In the genomic region with DNA sequence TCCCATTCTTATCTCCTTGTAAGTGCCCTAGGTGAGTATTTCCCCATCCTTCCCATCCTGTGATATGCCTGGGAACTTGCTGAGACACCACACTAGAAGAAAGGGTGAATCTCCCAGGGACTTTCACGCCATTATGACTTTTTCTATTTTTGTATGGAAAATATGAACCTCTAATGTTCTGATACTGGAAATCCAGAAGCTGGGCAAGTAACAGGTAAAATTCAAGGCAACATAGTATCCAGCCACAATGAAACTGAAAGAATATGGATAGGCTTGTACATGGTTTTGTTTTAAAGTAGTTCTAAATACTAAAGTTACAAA, we compare ENCODE assay signal across 18 cellular contexts.
A peak's percentile ranks its signal among the peaks of the same experiment; 100 is the strongest.
DNase-seq lines count a peak whose midpoint lies in the region; ATAC-seq and TF ChIP-seq lines count a peak whose summit lies in the region.
"Had no signal": no experiment of that assay in that cellular context is flagged by ENCODE, and none has a peak within 500 bp of the region (broad histone marks: within the 10 kb centered on the region; RNA-seq: fewer than 3 reads in every experiment).

No MANE protein-coding gene starts in this region.

- intact Hi-C loops in IMR-90 (cut with micrococcal nuclease): no loop called here

- H3K4me1 ChIP-seq in SK-N-SH (ENCODE audit: control insufficient read depth in 1 of 2, insufficient read depth in 2 of 2, low read depth in 1 of 2, low read length in 1 of 2) (peaks cover 0 to 11% of the 10 kb centered on the region in 2 experiments; a peak in 2 of 4 replicates), IMR-90 (ENCODE audit: control insufficient read depth, insufficient read depth, low read length) (peaks cover 16% of the 10 kb centered on the region), smooth muscle cell (ENCODE audit: low read depth) (peaks cover 9% of the 10 kb centered on the region), neuronal stem cell (ENCODE audit: control insufficient read depth in 2 of 2, insufficient read depth in 1 of 2, low read depth in 1 of 2, low read length in 2 of 2) (peaks cover 0 to 2% of the 10 kb centered on the region in 2 donors)

- no peak for TF ChIP-seq CTCF in SK-N-SH (IDR thresholded peaks at IDR 0.05)
- TF ChIP-seq CTCF in IMR-90 (conservative IDR thresholded peaks at IDR 0.05; ENCODE audit: low read depth, low read length): no peak
- no peak for TF ChIP-seq CTCF in brain microvascular endothelial cell (IDR thresholded peaks at IDR 0.05; ENCODE audit: low read depth, low read length, missing control alignments)
- no peak for TF ChIP-seq CTCF in smooth muscle cell (IDR thresholded peaks at IDR 0.05; ENCODE audit: borderline replicate concordance, insufficient read depth, poor library complexity, severe bottlenecking)

- H3K4ac ChIP-seq in IMR-90 (ENCODE audit: low read depth, low read length): 0 out of 2 replicates have a peak overlapping the region, but pooled peaks have one; percentile 5
- H3K4ac ChIP-seq in neuronal stem cell (ENCODE audit: low read length): no peak overlapping the region

- no peak overlapping the region for H2AK9ac ChIP-seq in IMR-90 (replicated peaks; ENCODE audit: low read depth, low read length, poor library complexity)

- TF ChIP-seq EP300 in SK-N-SH (IDR thresholded peaks at IDR 0.05; ENCODE audit: borderline replicate concordance in 1 of 2, low read depth in 1 of 2, low read length in 1 of 2): no peak

- no peak overlapping the region for H3K27ac ChIP-seq in SK-N-SH (ENCODE audit: low read depth in 2 of 2, low read length in 1 of 2)
- H3K27ac ChIP-seq in IMR-90 (ENCODE audit: insufficient read depth, low read length): no peak overlapping the region
- H3K27ac ChIP-seq in brain microvascular endothelial cell: peak overlapping the region; percentile 63
- H3K27ac ChIP-seq in smooth muscle cell (ENCODE audit: low read depth): peak overlapping the region; percentile 89
- no peak overlapping the region for H3K27ac ChIP-seq in neuronal stem cell (replicated peaks; ENCODE audit: low read length)
- H3K27ac ChIP-seq: C4-2B had no signal

- 0 out of 3 replicates have a peak overlapping the region, but pooled peaks have one; percentile 4 for H2BK15ac ChIP-seq in IMR-90 (ENCODE audit: low read depth, low read length)
- no peak overlapping the region for H2BK15ac ChIP-seq in neuronal stem cell (ENCODE audit: low read length)

- TF ChIP-seq POLR2A in IMR-90 (IDR thresholded peaks at IDR 0.05; ENCODE audit: low read depth, low read length): no peak

- H3K9me3 ChIP-seq in SK-N-SH: no peaks in the 10 kb centered on the region
- no peaks in the 10 kb centered on the region for H3K9me3 ChIP-seq in IMR-90 (ENCODE audit: control insufficient read depth, insufficient read depth, low read length)
- no peaks in the 10 kb centered on the region for H3K9me3 ChIP-seq in smooth muscle cell (replicated peaks; ENCODE audit: low read depth)
- H3K9me3 ChIP-seq in neuronal stem cell (replicated peaks in 1 of 2; ENCODE audit: control insufficient read depth in 2 of 2, insufficient read depth in 1 of 2, low read depth in 1 of 2, low read length in 2 of 2): no peaks in the 10 kb centered on the region
- H3K9me3 ChIP-seq: Peyer's patch had no signal

- H2BK120ac ChIP-seq in IMR-90 (ENCODE audit: low read depth, low read length) (no peak overlapping the region; the same call in 1 of the 2 replicates), neuronal stem cell (ENCODE audit: low read depth, low read length) (no peak overlapping the region)

- TF ChIP-seq RAD21 in SK-N-SH (IDR thresholded peaks at IDR 0.05; ENCODE audit: low read length) (no peak), IMR-90 (IDR thresholded peaks at IDR 0.05; ENCODE audit: low read length) (no peak)

- no peak overlapping the region for H3K4me2 ChIP-seq in SK-N-SH
- no peak overlapping the region for H3K4me2 ChIP-seq in IMR-90 (ENCODE audit: low read depth, low read length)
- peak overlapping the region; percentile 30 for H3K4me2 ChIP-seq in smooth muscle cell
- H3K4me2 ChIP-seq in neuronal stem cell (ENCODE audit: insufficient read depth, low read length, poor library complexity, severe bottlenecking): no peak overlapping the region

- dilution Hi-C loops in IMR-90 (cut with HindIII; ENCODE audit: low sequenced_read_pairs, unreplicated experiment): no loop called here

- BruUV-seq in IMR-90 (replicated peaks; lab: Mats Ljungman, UMichigan): no TSS peak

- H3K4me3 ChIP-seq in SK-N-SH (ENCODE audit: low read depth in 2 of 2, low read length in 1 of 2): no peak overlapping the region
- no peak overlapping the region for H3K4me3 ChIP-seq in IMR-90 (ENCODE audit: insufficient read depth, low read depth, low read length)
- no peak overlapping the region for H3K4me3 ChIP-seq in brain microvascular endothelial cell (ENCODE audit: low read depth, low read length)
- H3K4me3 ChIP-seq in smooth muscle cell: no peak overlapping the region
- no peak overlapping the region for H3K4me3 ChIP-seq in neuronal stem cell (ENCODE audit: low read length in 2 of 2)
- H3K4me3 ChIP-seq: Peyer's patch had no signal

- H3K9me2 ChIP-seq in SK-N-SH: no peaks in the 10 kb centered on the region

- no peak overlapping the region for H2AK5ac ChIP-seq in IMR-90 (ENCODE audit: low read depth, low read length)
- H2AK5ac ChIP-seq in neuronal stem cell (ENCODE audit: low read depth, low read length): no peak overlapping the region

- H3K79me2 ChIP-seq in SK-N-SH (ENCODE audit: insufficient read depth): no peaks in the 10 kb centered on the region
- H3K79me2 ChIP-seq in smooth muscle cell (ENCODE audit: low read depth): no peaks in the 10 kb centered on the region

- 0 out of 2 replicates have a peak overlapping the region, but pooled peaks have one; percentile 7 for H3K14ac ChIP-seq in IMR-90 (replicated peaks; ENCODE audit: low read depth, low read length)
- H3K14ac ChIP-seq in neuronal stem cell (ENCODE audit: low read length): no peak overlapping the region

- H2AFZ ChIP-seq in SK-N-SH (ENCODE audit: low read depth): no peak overlapping the region
- H2AFZ ChIP-seq in IMR-90 (replicated peaks; ENCODE audit: low read length, poor library complexity): no peak overlapping the region
- no peak overlapping the region for H2AFZ ChIP-seq in smooth muscle cell (ENCODE audit: low read depth)
- H2AFZ ChIP-seq in neuronal stem cell (ENCODE audit: low read length): no peak overlapping the region

- no peak overlapping the region for H3K18ac ChIP-seq in IMR-90 (ENCODE audit: low read depth, low read length)
- H3K18ac ChIP-seq in neuronal stem cell (ENCODE audit: low read length): no peak overlapping the region

- no peak overlapping the region for H4K5ac ChIP-seq in IMR-90 (ENCODE audit: low read depth, low read length)

- no peak overlapping the region for H4K8ac ChIP-seq in IMR-90 (ENCODE audit: low read depth in 2 of 2, low read length in 2 of 2)
- H4K8ac ChIP-seq in neuronal stem cell (ENCODE audit: low read depth, low read length): no peak overlapping the region

- CTCF ChIA-PET in SK-N-SH (lab: Yijun Ruan, JAX) (no interaction called here), IMR-90 (lab: Yijun Ruan, JAX) (no interaction called here)

- H3K27me3 ChIP-seq in SK-N-SH (ENCODE audit: insufficient read depth) (no peaks in the 10 kb centered on the region), IMR-90 (ENCODE audit: control insufficient read depth, insufficient read depth, low read length) (no peaks in the 10 kb centered on the region), brain microvascular endothelial cell (replicated peaks) (no peaks in the 10 kb centered on the region), smooth muscle cell (ENCODE audit: low read depth) (no peaks in the 10 kb centered on the region), neuronal stem cell (ENCODE audit: control insufficient read depth in 3 of 3, insufficient read depth in 3 of 3, low read depth in 1 of 3, low read length in 3 of 3) (no peaks in the 10 kb centered on the region)
- H3K27me3 ChIP-seq: Peyer's patch had no signal

- H3K23ac ChIP-seq in IMR-90 (ENCODE audit: low read depth, low read length) (no peak overlapping the region), neuronal stem cell (ENCODE audit: low read depth, low read length, poor library complexity) (no peak overlapping the region)

- H2BK5ac ChIP-seq in IMR-90 (ENCODE audit: low read depth, low read length, poor library complexity, severe bottlenecking) (no peak overlapping the region), neuronal stem cell (ENCODE audit: low read length) (no peak overlapping the region)

- in situ Hi-C loops in IMR-90 (cut with MboI; ENCODE audit: low sequenced_read_pairs): no loop called here
- in situ Hi-C loops in brain microvascular endothelial cell (cut with HindIII; ENCODE audit: low pct_ligation_motif_present, low sequenced_read_pairs): no loop called here

- H3K9ac ChIP-seq in SK-N-SH (no peak overlapping the region), IMR-90 (ENCODE audit: low read depth, low read length) (no peak overlapping the region), smooth muscle cell (ENCODE audit: low read depth) (no peak overlapping the region), neuronal stem cell (ENCODE audit: low read depth, low read length, poor library complexity) (no peak overlapping the region)

- DNase-seq in SK-N-SH (no peak), IMR-90 (no peak), brain microvascular endothelial cell (no peak), smooth muscle cell (lab: John Stamatoyannopoulos, UW; ENCODE audit: unreplicated experiment) (no peak), neuronal stem cell (ENCODE audit: low spot score) (no peak), NCI-H1092 (lab: John Stamatoyannopoulos, UW) (no peak)
- no peak for DNase-seq in activated CD4-positive, CD25-positive, alpha-beta regulatory T cell treated with anti-CD3 and anti-CD28 coated beads, Interleukin-2, amount 50 U/mL, for 72 hours
- DNase-seq: 8988T, COR-L47, DMS79, GDM1, KG1, NCI-H1105, NCI-H187, SHP77 treated with DMSO at 0.1 percent for 48 hours had no signal

- H4K20me1 ChIP-seq in SK-N-SH (ENCODE audit: insufficient read depth): no peaks in the 10 kb centered on the region
- no peaks in the 10 kb centered on the region for H4K20me1 ChIP-seq in IMR-90 (ENCODE audit: insufficient read depth, low read length)
- no peaks in the 10 kb centered on the region for H4K20me1 ChIP-seq in smooth muscle cell (ENCODE audit: low read depth)

- POLR2A ChIA-PET in SK-N-SH (lab: Yijun Ruan, JAX): no interaction called here
- POLR2A ChIA-PET in IMR-90 (lab: Charles Lee; ENCODE audit: unreplicated experiment): no interaction called here

- no peak overlapping the region for H2BK12ac ChIP-seq in neuronal stem cell (ENCODE audit: low read length)

- no peak overlapping the region for H2BK20ac ChIP-seq in IMR-90 (ENCODE audit: low read depth, low read length)

- H3K79me1 ChIP-seq in IMR-90 (ENCODE audit: low read depth in 1 of 2, low read length in 2 of 2) (no peaks in the 10 kb centered on the region), neuronal stem cell (ENCODE audit: low read depth, low read length) (no peaks in the 10 kb centered on the region)

- no peaks in the 10 kb centered on the region for H3F3A ChIP-seq in SK-N-SH (replicated peaks; ENCODE audit: insufficient read depth)
- peaks cover 5% of the 10 kb centered on the region for H3F3A ChIP-seq in smooth muscle cell (ENCODE audit: low read depth)

- no peaks in the 10 kb centered on the region for H3K36me3 ChIP-seq in SK-N-SH (replicated peaks in 1 of 2; ENCODE audit: control insufficient read depth in 1 of 2, insufficient read depth in 2 of 2, low read length in 1 of 2)
- H3K36me3 ChIP-seq in IMR-90 (ENCODE audit: control insufficient read depth, insufficient read depth, low read length): no peaks in the 10 kb centered on the region
- no peaks in the 10 kb centered on the region for H3K36me3 ChIP-seq in brain microvascular endothelial cell (replicated peaks)
- no peaks in the 10 kb centered on the region for H3K36me3 ChIP-seq in smooth muscle cell (ENCODE audit: low read depth)
- no peaks in the 10 kb centered on the region for H3K36me3 ChIP-seq in neuronal stem cell (replicated peaks in 1 of 2; ENCODE audit: control insufficient read depth in 2 of 2, insufficient read depth in 2 of 2, low read length in 2 of 2)
- H3K36me3 ChIP-seq: Peyer's patch had no signal

- H3K9me1 ChIP-seq in IMR-90 (ENCODE audit: insufficient read depth, low read length): peaks cover 7% of the 10 kb centered on the region; the same call in 1 of the 2 replicates

- ATAC-seq in SK-N-SH treated with all-trans-retinoic acid at 6 μM for 48 hours (no peak), IMR-90 (ENCODE audit: low read depth) (no peak)

- no peak overlapping the region for H4K91ac ChIP-seq in IMR-90 (ENCODE audit: insufficient read depth, low read depth, low read length)
- H4K91ac ChIP-seq in neuronal stem cell (ENCODE audit: low read depth, low read length, poor library complexity): no peak overlapping the region

- 70% methylated on average over 1 of the region's 1 CpG for WGBS in SK-N-SH (ENCODE audit: low lambda C conversion rate)
- WGBS in IMR-90 (ENCODE audit: extremely low coverage in 2 of 2, insufficient read length in 1 of 2), 2 experiments: no CpG with 5 or more reads among the region's 1 CpG
- WGBS in smooth muscle cell (ENCODE audit: low lambda C conversion rate): 67% methylated on average over 1 of the region's 1 CpG
- no CpG with 5 or more reads among the region's 1 CpG for WGBS in neuronal stem cell (ENCODE audit: extremely low coverage in 2 of 2, insufficient read length in 2 of 2, insufficient replicate concordance in 1 of 2), 2 donors

- no peak overlapping the region for H3K56ac ChIP-seq in IMR-90 (ENCODE audit: extremely low read depth, insufficient read depth, low read length)

Comparison
In these comparisons a context has a peak if more than half of its experiments do, and no peak if none do; other contexts are left out.
1. H3K27ac ChIP-seq: peak in brain microvascular endothelial cell (single experiment) and smooth muscle cell (single experiment); none in SK-N-SH (0 of 2), IMR-90 (single experiment) and neuronal stem cell (single experiment).